1 cellular context compared by ENCODE assay signal in genomic region chr12:120381752-120382419, GRCh38.
TF ChIP-seq lines count a peak whose summit lies in the region.

No MANE protein-coding gene starts in this region.

TF ChIP-seq in K562, 482 proteins besides CTCF, POLR2A, EP300 and RAD21 (continued from another document):
- TF ChIP-seq POLR3A (IDR thresholded peaks at IDR 0.05; ENCODE audit: borderline replicate concordance, extremely low read depth, insufficient read depth, insufficient read length) (no peak), ARNT (IDR thresholded peaks at IDR 0.05) (no peak), GATAD2B (IDR thresholded peaks at IDR 0.05; ENCODE audit: borderline replicate concordance) (no peak), MEF2A (IDR thresholded peaks at IDR 0.05; ENCODE audit: control insufficient read depth, low read depth, low read length) (peak; percentile 62; the same call in 1 of the 2 replicates), SAP30 (IDR thresholded peaks at IDR 0.05; ENCODE audit: borderline replicate concordance, insufficient read depth, low read depth, low read length, poor library complexity, severe bottlenecking) (no peak), MXD1 (CRISPR knock-in tag; IDR thresholded peaks at IDR 0.05; ENCODE audit: borderline replicate concordance, poor library complexity, severe bottlenecking) (no peak), OTX1 (CRISPR knock-in tag; IDR thresholded peaks at IDR 0.05) (no peak), CTBP1 (IDR thresholded peaks at IDR 0.05; ENCODE audit: borderline replicate concordance) (peak; percentile 65; the same call in 1 of the 2 replicates), CUX1 (CRISPR knock-in tag; IDR thresholded peaks at IDR 0.05) (no peak), ZSCAN29 (IDR thresholded peaks at IDR 0.05) (no peak), KLF16 (IDR thresholded peaks at IDR 0.05) (0 out of 2 replicates have a peak, but pooled peaks have one; percentile 17), ZFPM2 (CRISPR knock-in tag; IDR thresholded peaks at IDR 0.05) (no peak), POLR2AphosphoS2 (IDR thresholded peaks at IDR 0.05; ENCODE audit: low read length) (no peak), ARID2 (IDR thresholded peaks at IDR 0.05) (no peak), XRCC5 (IDR thresholded peaks at IDR 0.05; ENCODE audit: low read depth, low read length) (no peak), ZNF695 (CRISPR knock-in tag; IDR thresholded peaks at IDR 0.05) (no peak), PML (IDR thresholded peaks at IDR 0.05; ENCODE audit: low read length) (no peak; the same call in 1 of the 2 replicates), KAT8 (IDR thresholded peaks at IDR 0.05; ENCODE audit: low read depth) (no peak), ZNF668 (CRISPR knock-in tag; IDR thresholded peaks at IDR 0.05) (no peak), CREM (IDR thresholded peaks at IDR 0.05; ENCODE audit: low read depth) (peak; percentile 31; the same call in 1 of the 2 replicates), HDAC1 (IDR thresholded peaks at IDR 0.05) (peak in 1 of 2 experiments; percentile 65; a peak in 1 of 4 replicates), CBFA2T2 (conservative IDR thresholded peaks at IDR 0.05) (peak; percentile 67), ZNF76 (CRISPR knock-in tag; IDR thresholded peaks at IDR 0.05; ENCODE audit: borderline replicate concordance) (no peak), ZNF253 (CRISPR knock-in tag; conservative IDR thresholded peaks at IDR 0.05) (no peak), USF2 (CRISPR knock-in tag; IDR thresholded peaks at IDR 0.05) (peak; percentile 77), KAT7 (CRISPR knock-in tag; IDR thresholded peaks at IDR 0.05; ENCODE audit: borderline replicate concordance) (no peak), ZNF316 (IDR thresholded peaks at IDR 0.05) (no peak)
TF ChIP-seq in K562: peak in this region for 63.
